8 cellular contexts compared by ENCODE assay signal in the genomic region with DNA sequence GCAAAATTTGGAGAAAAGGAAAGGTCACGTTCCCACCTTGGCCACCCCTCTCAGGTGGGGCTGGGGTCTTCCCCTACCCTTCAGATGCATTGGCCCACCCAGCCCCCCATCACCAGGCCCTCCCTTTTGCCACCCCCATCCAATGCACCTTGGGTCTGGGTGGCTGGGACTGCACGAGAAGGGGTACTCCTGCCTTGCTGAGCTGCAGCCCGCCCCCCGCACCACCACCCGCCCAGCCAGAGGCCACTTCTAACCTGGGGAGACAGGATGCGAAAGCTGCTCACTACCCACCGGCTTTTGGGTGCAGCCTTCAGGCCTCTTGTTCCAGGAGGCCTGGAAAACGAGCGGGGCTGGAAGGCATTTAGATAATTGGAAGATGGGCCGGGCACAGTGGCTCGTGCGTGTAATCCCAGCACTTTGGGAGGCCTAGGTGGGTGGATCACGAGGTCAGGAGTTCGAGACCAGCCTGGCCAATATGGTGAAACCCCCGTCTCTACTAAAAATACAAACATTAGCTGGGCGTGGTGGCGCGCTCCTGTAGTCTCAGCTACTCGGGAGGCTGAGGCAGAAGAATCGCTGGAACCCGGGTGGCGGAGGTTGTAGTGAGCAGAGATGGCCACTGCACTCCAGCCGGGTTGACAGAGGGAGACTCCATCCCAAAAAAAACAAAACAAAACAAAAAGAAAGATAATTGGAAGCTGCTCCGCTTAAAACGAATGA. TPM values are rescaled to one million over a fixed set of nuclear protein-coding genes. Genes with fewer than 3 reads are reported as not detected.
DNase-seq lines count a peak whose midpoint lies in the region; ATAC-seq and TF ChIP-seq lines count a peak whose summit lies in the region.

No MANE protein-coding gene starts in this region.

- H3K27me3 ChIP-seq in adipocyte (replicated peaks; ENCODE audit: control insufficient read depth, insufficient read depth, low read length) (no peaks in the 10 kb centered on the region), right lobe of liver (no peaks in the 10 kb centered on the region), thymus (ENCODE audit: control insufficient read depth, insufficient read depth) (no peaks in the 10 kb centered on the region)

- TF ChIP-seq POLR2A in right lobe of liver (IDR thresholded peaks at IDR 0.05) = no peak

- peak overlapping the region; percentile 93 for H3K9ac ChIP-seq in adipocyte (ENCODE audit: low read length)

- no peak for DNase-seq in activated CD4-positive, alpha-beta T cell treated with anti-CD3 and anti-CD28 coated beads for 36 hours
- DNase-seq in activated CD4-positive, alpha-beta T cell treated with anti-CD3 and anti-CD28 coated beads for 1 hour = no peak
- DNase-seq in adipocyte (ENCODE audit: low read depth) (no peak), right lobe of liver (peak in 1 of 3 donors; percentile 47)

- peaks cover 38% of the 10 kb centered on the region for H3K4me1 Mint-ChIP-seq in activated CD4-positive, alpha-beta T cell treated with anti-CD3 and anti-CD28 coated beads for 36 hours

- no peak for TF ChIP-seq CTCF in right lobe of liver (IDR thresholded peaks at IDR 0.05)

- H3K4me3 ChIP-seq in adipocyte (ENCODE audit: low read length) = peak overlapping the region; percentile 94
- peak overlapping the region in 2 of 3 donors; percentile 45 to 73 for H3K4me3 ChIP-seq in right lobe of liver
- H3K4me3 ChIP-seq in thymus (ENCODE audit: low read length) = peak overlapping the region; percentile 83

- H3K27me3 Mint-ChIP-seq in activated CD4-positive, alpha-beta T cell treated with anti-CD3 and anti-CD28 coated beads for 36 hours = no peaks in the 10 kb centered on the region

- 87% methylated on average over 13 of the region's 25 CpGs for WGBS in right lobe of liver (ENCODE audit: insufficient coverage, low coverage, low lambda C conversion rate, missing lambda C conversion rate)
- WGBS in thymus = 94% methylated on average over 25 of the region's 25 CpGs

- no peak for ATAC-seq in activated CD4-positive, alpha-beta T cell treated with anti-CD3 and anti-CD28 coated beads for 36 hours
- ATAC-seq in right lobe of liver (no peak), GM21619 (IDR thresholded peaks at IDR 0.05; ENCODE audit: unreplicated experiment) (no peak), GM21576 (IDR thresholded peaks at IDR 0.05; ENCODE audit: unreplicated experiment) (no peak), HG03521 (IDR thresholded peaks at IDR 0.05; ENCODE audit: unreplicated experiment) (no peak)

- no peaks in the 10 kb centered on the region for H3K9me3 Mint-ChIP-seq in activated CD4-positive, alpha-beta T cell treated with anti-CD3 and anti-CD28 coated beads for 36 hours (ENCODE audit: low read depth)

- peak overlapping the region; percentile 89 to 95 (median 89) for H3K27ac ChIP-seq in right lobe of liver
- H3K27ac ChIP-seq in thymus (ENCODE audit: low read depth) = no peak overlapping the region

- POLR2A ChIA-PET in activated CD4-positive, alpha-beta T cell treated with anti-CD3 and anti-CD28 coated beads for 36 hours (lab: Charles Lee) = no interaction called here

- CTCF ChIA-PET in activated CD4-positive, alpha-beta T cell treated with anti-CD3 and anti-CD28 coated beads for 36 hours (lab: Charles Lee) = interaction anchor here (2.6 kb wide), 1 partner anchor 26 kb away, joined by 6 read pairs; a partner anchor contains a TSS

- intact Hi-C loops in activated CD4-positive, alpha-beta T cell treated with anti-CD3 and anti-CD28 coated beads for 36 hours (cut with DNase I, micrococcal nuclease) = loop anchor here (1.0 to 10.0 kb wide), 8 partner anchors 8 to 290 kb away; a partner anchor contains a TSS
- intact Hi-C loops in right lobe of liver (cut with DNase I) = no loop called here

- H3K9me3 ChIP-seq in adipocyte (ENCODE audit: control insufficient read depth, low read length) (no peaks in the 10 kb centered on the region), right lobe of liver (no peaks in the 10 kb centered on the region), thymus (ENCODE audit: control insufficient read depth) (no peaks in the 10 kb centered on the region)

- peak overlapping the region; percentile 93 for H3K4me3 Mint-ChIP-seq in activated CD4-positive, alpha-beta T cell treated with anti-CD3 and anti-CD28 coated beads for 36 hours

- H3K36me3 ChIP-seq in adipocyte (ENCODE audit: control insufficient read depth, insufficient read depth, low read length, severe bottlenecking) (peaks cover 4% of the 10 kb centered on the region), right lobe of liver (no peaks in the 10 kb centered on the region), thymus (ENCODE audit: control insufficient read depth, insufficient read depth) (peaks cover 3% of the 10 kb centered on the region)

- H3K4me1 ChIP-seq in adipocyte (ENCODE audit: control insufficient read depth, insufficient read depth, low read length) = peaks cover 21% of the 10 kb centered on the region
- peaks cover 0 to 25% (median 11%) of the 10 kb centered on the region in 4 donors for H3K4me1 ChIP-seq in right lobe of liver
- peaks cover 34% of the 10 kb centered on the region for H3K4me1 ChIP-seq in thymus (ENCODE audit: control insufficient read depth, insufficient read depth, low read length)

- H3K27ac Mint-ChIP-seq in activated CD4-positive, alpha-beta T cell treated with anti-CD3 and anti-CD28 coated beads for 36 hours = peak overlapping the region; percentile 98

- peaks cover 25% of the 10 kb centered on the region for H3K36me3 Mint-ChIP-seq in activated CD4-positive, alpha-beta T cell treated with anti-CD3 and anti-CD28 coated beads for 36 hours (ENCODE audit: low read depth)

RNA-seq across cellular contexts. Expression of a gene that starts 1.2 kb away (rescaled TPM):
- 10 to 100 TPM; 79.8 to 96.2 TPM for total RNA-seq in activated CD4-positive, alpha-beta T cell treated with anti-CD3 and anti-CD28 coated beads for 36 hours
- 10 to 100 TPM; 10.9 to 28.7 (median 16.5) TPM for total RNA-seq in right lobe of liver
- 56.4 TPM for polyA plus RNA-seq in thymus

RNA-seq across cellular contexts. Expression of a gene that starts 8.3 kb away (rescaled TPM):
- 10 to 100 TPM; 46.2 to 48.3 TPM for total RNA-seq in activated CD4-positive, alpha-beta T cell treated with anti-CD3 and anti-CD28 coated beads for 36 hours
- 10 to 100 TPM; 27.8 to 43.1 (median 31.6) TPM for total RNA-seq in right lobe of liver
- 36.2 TPM for polyA plus RNA-seq in thymus

RNA-seq across cellular contexts. Expression of a gene that starts 13.6 kb away (rescaled TPM):
- under 1 TPM in 1 of 2 experiments, not detected in 1; 0.14 TPM for total RNA-seq in activated CD4-positive, alpha-beta T cell treated with anti-CD3 and anti-CD28 coated beads for 36 hours
- total RNA-seq in right lobe of liver = not detected
- 0.16 TPM for polyA plus RNA-seq in thymus

RNA-seq across cellular contexts. Expression of a gene that starts 25.5 kb away (rescaled TPM):
- 10 to 100 TPM in 1 of 2 experiments, 1 to 10 TPM in 1; 9.1 to 11.3 TPM for total RNA-seq in activated CD4-positive, alpha-beta T cell treated with anti-CD3 and anti-CD28 coated beads for 36 hours
- 10 to 100 TPM in 3 of 6 experiments, 1 to 10 TPM in 3; 7.7 to 16.1 (median 9.5) TPM for total RNA-seq in right lobe of liver
- polyA plus RNA-seq in thymus = 8.4 TPM

RNA-seq across cellular contexts. Expression of a gene that starts 27.3 kb away (rescaled TPM):
- total RNA-seq in activated CD4-positive, alpha-beta T cell treated with anti-CD3 and anti-CD28 coated beads for 36 hours = 10 to 100 TPM; 46.5 to 57.3 TPM
- 10 to 100 TPM in 3 of 6 experiments, 1 to 10 TPM in 3; 9.6 to 11.7 (median 9.9) TPM for total RNA-seq in right lobe of liver
- polyA plus RNA-seq in thymus = 21.4 TPM

Comparison
In these comparisons a context has a peak if more than half of its experiments do, and no peak if none do; other contexts are left out.
1. intact Hi-C loops: an anchor here in activated CD4-positive, alpha-beta T cell treated with anti-CD3 and anti-CD28 coated beads for 36 hours (1.0 to 10.0 kb wide); none called in right lobe of liver.